ENCODE assay signal across 8 cellular contexts in the genomic region with DNA sequence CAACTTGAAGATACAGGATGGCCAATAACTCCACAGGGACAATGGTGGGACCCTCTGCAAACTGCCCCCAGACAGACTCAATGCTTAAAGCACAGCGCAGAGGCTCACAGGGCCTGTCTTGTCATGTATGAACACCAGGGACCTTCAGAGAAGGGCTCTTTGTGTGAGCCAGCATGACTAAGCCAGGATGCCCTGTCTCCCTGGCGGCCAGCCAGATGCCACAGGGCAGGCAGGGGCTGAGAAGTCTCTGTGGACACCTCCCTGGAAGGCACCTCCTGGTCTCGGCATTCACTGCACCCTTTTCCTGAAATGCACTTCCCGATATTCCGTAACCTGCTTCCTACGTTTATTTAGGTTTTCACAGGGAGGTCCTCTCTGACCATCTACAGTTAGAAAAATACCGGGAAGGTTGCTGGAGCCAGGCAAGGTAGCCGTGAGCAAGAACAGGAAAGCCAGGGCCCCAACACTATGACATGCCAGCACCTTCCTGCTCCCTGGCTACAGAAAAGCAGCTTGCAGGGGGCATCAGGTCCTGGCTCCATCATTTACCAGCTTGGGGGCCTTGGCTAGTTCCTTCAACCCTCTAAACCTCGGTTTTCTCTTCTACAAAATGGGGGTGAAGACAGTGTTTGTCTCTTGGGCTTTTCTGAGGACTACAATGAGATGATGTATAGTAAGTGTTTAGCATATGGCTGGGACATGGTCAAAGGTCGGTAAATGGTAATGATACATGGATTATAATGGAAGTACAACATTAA.
DNase-seq lines count a peak whose midpoint lies in the region; ATAC-seq and TF ChIP-seq lines count a peak whose summit lies in the region.

No MANE protein-coding gene starts in this region.

- H3K36me3 ChIP-seq in NT2/D1 (ENCODE audit: insufficient read depth, insufficient read length, low read length) (no peaks in the 10 kb centered on the region), thoracic aorta (no peaks in the 10 kb centered on the region)

- H3K4me3 ChIP-seq in NT2/D1 (ENCODE audit: insufficient read length, low read depth) = no peak overlapping the region
- H3K4me3 ChIP-seq in fibroblast of pulmonary artery (replicated peaks; ENCODE audit: low read depth, low read length) = no peak overlapping the region
- no peak overlapping the region for H3K4me3 ChIP-seq in thoracic aorta

- DNase-seq in activated T-cell treated with anti-CD3 and anti-CD28 coated beads, Interleukin-2, amount 50 U/mL, for 4 hours = no peak
- DNase-seq in activated T-cell treated with anti-CD3 and anti-CD28 coated beads, Interleukin-2, amount 50 U/mL, for 1 hour = no peak
- DNase-seq in NT2/D1 (ENCODE audit: low read depth, low spot score) (no peak), fibroblast of pulmonary artery (ENCODE audit: low read depth) (peak; percentile 32), thoracic aorta (ENCODE audit: low spot score) (peak; percentile 33), GM10266 (ENCODE audit: extremely low spot score) (no peak), germinal center (ENCODE audit: low spot score) (no peak)
- DNase-seq in activated CD4-positive, alpha-beta T cell treated with anti-CD3 and anti-CD28 coated beads, Interleukin-2, amount 10 ng/mL, durations not matched to agents 24 days and 14 days = no peak

- ATAC-seq in activated T-cell treated with anti-CD3 and anti-CD28 coated beads, Interleukin-2, amount 50 U/mL, for 4 hours = peak; percentile 43 to 66
- ATAC-seq in thoracic aorta (ENCODE audit: insufficient number of reproducible peaks, low FRiP score, low read depth) = no peak

- peaks cover 3% of the 10 kb centered on the region for H3K36me3 Mint-ChIP-seq in activated T-cell treated with anti-CD3 and anti-CD28 coated beads, Interleukin-2, amount 50 U/mL, for 4 hours (ENCODE audit: insufficient read depth)
- peaks cover 2% of the 10 kb centered on the region for H3K36me3 Mint-ChIP-seq in activated CD4-positive, alpha-beta T cell treated with anti-CD3 and anti-CD28 coated beads, Interleukin-2, amount 10 ng/mL, durations not matched to agents 24 days and 14 days (ENCODE audit: low read depth)

- H3K9me3 Mint-ChIP-seq in activated T-cell treated with anti-CD3 and anti-CD28 coated beads, Interleukin-2, amount 50 U/mL, for 4 hours = no peaks in the 10 kb centered on the region
- no peaks in the 10 kb centered on the region for H3K9me3 Mint-ChIP-seq in activated CD4-positive, alpha-beta T cell treated with anti-CD3 and anti-CD28 coated beads, Interleukin-2, amount 10 ng/mL, durations not matched to agents 24 days and 14 days

- H3K9me3 ChIP-seq in NT2/D1 (ENCODE audit: insufficient read depth, low read length) = no peaks in the 10 kb centered on the region
- no peaks in the 10 kb centered on the region for H3K9me3 ChIP-seq in thoracic aorta

- no peak overlapping the region for H3K27ac Mint-ChIP-seq in activated CD4-positive, alpha-beta T cell treated with anti-CD3 and anti-CD28 coated beads, Interleukin-2, amount 10 ng/mL, durations not matched to agents 24 days and 14 days

- intact Hi-C loops in activated CD4-positive, alpha-beta T cell treated with anti-CD3 and anti-CD28 coated beads, Interleukin-2, amount 10 ng/mL, durations not matched to agents 24 days and 14 days (cut with micrococcal nuclease) = no loop called here

- no peaks in the 10 kb centered on the region for H3K27me3 Mint-ChIP-seq in activated T-cell treated with anti-CD3 and anti-CD28 coated beads, Interleukin-2, amount 50 U/mL, for 4 hours (ENCODE audit: low read depth)
- H3K27me3 Mint-ChIP-seq in activated CD4-positive, alpha-beta T cell treated with anti-CD3 and anti-CD28 coated beads, Interleukin-2, amount 10 ng/mL, durations not matched to agents 24 days and 14 days = no peaks in the 10 kb centered on the region

- no peak overlapping the region for H3K27ac ChIP-seq in thoracic aorta

- TF ChIP-seq CTCF in fibroblast of pulmonary artery (IDR thresholded peaks at IDR 0.05; ENCODE audit: low read length, missing control alignments) (no peak), thoracic aorta (IDR thresholded peaks at IDR 0.05) (no peak), GM10266 (IDR thresholded peaks at IDR 0.05; ENCODE audit: control insufficient read depth, insufficient read depth, low read depth, missing control alignments) (no peak)

- H3K4me1 Mint-ChIP-seq in activated T-cell treated with anti-CD3 and anti-CD28 coated beads, Interleukin-2, amount 50 U/mL, for 4 hours (ENCODE audit: low read depth) = peaks cover 12% of the 10 kb centered on the region
- peaks cover 8% of the 10 kb centered on the region for H3K4me1 Mint-ChIP-seq in activated CD4-positive, alpha-beta T cell treated with anti-CD3 and anti-CD28 coated beads, Interleukin-2, amount 10 ng/mL, durations not matched to agents 24 days and 14 days

- H3K27me3 ChIP-seq in NT2/D1 (ENCODE audit: insufficient read depth, insufficient read length) = no peaks in the 10 kb centered on the region
- H3K27me3 ChIP-seq in thoracic aorta (replicated peaks; ENCODE audit: insufficient read depth) = no peaks in the 10 kb centered on the region

- peaks cover 20% of the 10 kb centered on the region for H3K4me1 ChIP-seq in NT2/D1 (ENCODE audit: insufficient read depth, insufficient read length)
- peaks cover 3 to 42% of the 10 kb centered on the region in 2 donors for H3K4me1 ChIP-seq in thoracic aorta (ENCODE audit: control insufficient read depth in 1 of 2, low read depth in 2 of 2)

- H3K9ac ChIP-seq in NT2/D1 (ENCODE audit: insufficient read length, low read depth) = peak overlapping the region; percentile 25

- H3K4me3 Mint-ChIP-seq in activated T-cell treated with anti-CD3 and anti-CD28 coated beads, Interleukin-2, amount 50 U/mL, for 4 hours = no peak overlapping the region
- H3K4me3 Mint-ChIP-seq in activated CD4-positive, alpha-beta T cell treated with anti-CD3 and anti-CD28 coated beads, Interleukin-2, amount 10 ng/mL, durations not matched to agents 24 days and 14 days = no peak overlapping the region

Comparison
In these comparisons a context has a peak if more than half of its experiments do, and no peak if none do; other contexts are left out.
1. DNase-seq: peak in fibroblast of pulmonary artery (single experiment) and thoracic aorta (single experiment); none in activated T-cell treated with anti-CD3 and anti-CD28 coated beads, Interleukin-2, amount 50 U/mL, for 4 hours (single experiment), activated T-cell treated with anti-CD3 and anti-CD28 coated beads, Interleukin-2, amount 50 U/mL, for 1 hour (single experiment), NT2/D1 (single experiment), GM10266 (single experiment), germinal center (single experiment) and activated CD4-positive, alpha-beta T cell treated with anti-CD3 and anti-CD28 coated beads, Interleukin-2, amount 10 ng/mL, durations not matched to agents 24 days and 14 days (single experiment).